19 cellular contexts compared by ENCODE assay signal in genomic region chr19:38744298-38744681, GRCh38. TPM values are rescaled to one million over a fixed set of nuclear protein-coding genes. Genes with fewer than 3 reads are reported as not detected.
A peak's percentile ranks its signal among the peaks of the same experiment; 100 is the strongest.
DNase-seq lines count a peak whose midpoint lies in the region; ATAC-seq and TF ChIP-seq lines count a peak whose summit lies in the region.
"Had no signal": no experiment of that assay in that cellular context is flagged by ENCODE, and none has a peak within 500 bp of the region (broad histone marks: within the 10 kb centered on the region; RNA-seq: fewer than 3 reads in every experiment).

Gene CAPN12 (minus strand): TSS chr19:38744474. CDS start chr19:38744165, 309 bp downstream.

- no peaks in the 10 kb centered on the region for H3K9me3 Mint-ChIP-seq in activated CD8-positive, alpha-beta T cell treated with anti-CD3 and anti-CD28 coated beads, Interleukin-2, amount 10 ng/mL, durations not matched to agents 7 days and 5 days (ENCODE audit: insufficient read depth)
- H3K9me3 Mint-ChIP-seq in activated T-helper 1 cell treated with anti-CD3 and anti-CD28 coated beads, Interleukin-12 subunit alpha, Interleukin-12 subunit beta, Interleukin-2, Interleukin-4 antibody, amounts not matched to agents 30 ng/mL and 10 ng/mL and 1 ng/mL, durations not matched to agents 14 hours and 24 hours and 36 hours = no peaks in the 10 kb centered on the region

- no peaks in the 10 kb centered on the region for H3K27me3 ChIP-seq in foreskin keratinocyte
- H3K27me3 ChIP-seq: cardiac muscle cell, MG63, sigmoid colon had no signal

- POLR2A ChIA-PET in activated CD8-positive, alpha-beta T cell treated with anti-CD3 and anti-CD28 coated beads, Interleukin-2, amount 10 ng/mL, durations not matched to agents 7 days and 5 days (lab: Charles Lee) = no interaction called here

- H3K27ac Mint-ChIP-seq in activated CD8-positive, alpha-beta T cell treated with anti-CD3 and anti-CD28 coated beads, Interleukin-2, amount 10 ng/mL, durations not matched to agents 7 days and 5 days = no peak within 1 kb of the TSS
- H3K27ac Mint-ChIP-seq in activated T-helper 1 cell treated with anti-CD3 and anti-CD28 coated beads, Interleukin-12 subunit alpha, Interleukin-12 subunit beta, Interleukin-2, Interleukin-4 antibody, amounts not matched to agents 30 ng/mL and 10 ng/mL and 1 ng/mL, durations not matched to agents 14 hours and 24 hours and 36 hours = no peak within 1 kb of the TSS

- H3K27ac ChIP-seq in foreskin keratinocyte = no peak within 1 kb of the TSS
- H3K27ac ChIP-seq: cardiac muscle cell, parathyroid adenoma, sigmoid colon had no signal

- H3K4me1 ChIP-seq in foreskin keratinocyte = no peaks in the 10 kb centered on the region
- H3K4me1 ChIP-seq: parathyroid adenoma, sigmoid colon had no signal

- no peak for TF ChIP-seq CTCF in foreskin keratinocyte (conservative IDR thresholded peaks at IDR 0.05)

- no peak for ATAC-seq in activated CD8-positive, alpha-beta T cell treated with anti-CD3 and anti-CD28 coated beads, Interleukin-2, amount 10 ng/mL, durations not matched to agents 7 days and 5 days
- ATAC-seq in HG03045 (IDR thresholded peaks at IDR 0.05; ENCODE audit: unreplicated experiment) = no peak
- ATAC-seq in foreskin keratinocyte = no peak
- ATAC-seq: naive thymus-derived CD4-positive, alpha-beta T cell had no signal

- intact Hi-C loops in activated T-helper 1 cell treated with anti-CD3 and anti-CD28 coated beads, Interleukin-12 subunit alpha, Interleukin-12 subunit beta, Interleukin-2, Interleukin-4 antibody, amounts not matched to agents 30 ng/mL and 10 ng/mL and 1 ng/mL, durations not matched to agents 14 hours and 24 hours and 36 hours (cut with micrococcal nuclease) = no loop called here

- DNase-seq in AG20443 (ENCODE audit: low spot score) (peak; percentile 4), GM19238 (ENCODE audit: insufficient read length, low spot score) (peak; percentile 0), mucosa of gallbladder (ENCODE audit: low spot score) (no peak), foreskin keratinocyte (no peak)
- DNase-seq in activated CD8-positive, alpha-beta T cell treated with anti-CD3 and anti-CD28 coated beads, Interleukin-2, amount 10 ng/mL, durations not matched to agents 7 days and 5 days = no peak
- no peak for DNase-seq in activated T-helper 1 cell treated with anti-CD3 and anti-CD28 coated beads, Interleukin-12 subunit alpha, Interleukin-12 subunit beta, Interleukin-2, Interleukin-4 antibody, amounts not matched to agents 30 ng/mL and 10 ng/mL and 1 ng/mL, durations not matched to agents 14 hours and 24 hours and 36 hours (ENCODE audit: low spot score)
- DNase-seq: activated effector memory CD4-positive, alpha-beta T cell treated with Interleukin-2 at 50 U/mL for 16 hours; amygdala; DND-41; IMR-90; MG63; naive thymus-derived CD4-positive, alpha-beta T cell; NCI-H1436; NCI-H524 had no signal

- no peaks in the 10 kb centered on the region for H3K27me3 Mint-ChIP-seq in activated CD8-positive, alpha-beta T cell treated with anti-CD3 and anti-CD28 coated beads, Interleukin-2, amount 10 ng/mL, durations not matched to agents 7 days and 5 days (ENCODE audit: low read depth)
- peaks cover 2% of the 10 kb centered on the region for H3K27me3 Mint-ChIP-seq in activated T-helper 1 cell treated with anti-CD3 and anti-CD28 coated beads, Interleukin-12 subunit alpha, Interleukin-12 subunit beta, Interleukin-2, Interleukin-4 antibody, amounts not matched to agents 30 ng/mL and 10 ng/mL and 1 ng/mL, durations not matched to agents 14 hours and 24 hours and 36 hours (ENCODE audit: insufficient read depth)

- no peaks in the 10 kb centered on the region for H3K36me3 Mint-ChIP-seq in activated CD8-positive, alpha-beta T cell treated with anti-CD3 and anti-CD28 coated beads, Interleukin-2, amount 10 ng/mL, durations not matched to agents 7 days and 5 days (ENCODE audit: low read depth)
- no peaks in the 10 kb centered on the region for H3K36me3 Mint-ChIP-seq in activated T-helper 1 cell treated with anti-CD3 and anti-CD28 coated beads, Interleukin-12 subunit alpha, Interleukin-12 subunit beta, Interleukin-2, Interleukin-4 antibody, amounts not matched to agents 30 ng/mL and 10 ng/mL and 1 ng/mL, durations not matched to agents 14 hours and 24 hours and 36 hours (ENCODE audit: low read depth)
- H3K36me3 Mint-ChIP-seq: naive thymus-derived CD4-positive, alpha-beta T cell had no signal

- CTCF ChIA-PET in activated CD8-positive, alpha-beta T cell treated with anti-CD3 and anti-CD28 coated beads, Interleukin-2, amount 10 ng/mL, durations not matched to agents 7 days and 5 days (lab: Charles Lee) = interaction anchor here (0.9 kb wide), 1 partner anchor 186 kb away, joined by 3 read pairs; the partner anchor contains the start of genes MRPS12 and SARS2

- H3K4me1 Mint-ChIP-seq in activated CD8-positive, alpha-beta T cell treated with anti-CD3 and anti-CD28 coated beads, Interleukin-2, amount 10 ng/mL, durations not matched to agents 7 days and 5 days (ENCODE audit: low read depth) = peaks cover 12% of the 10 kb centered on the region
- H3K4me1 Mint-ChIP-seq in activated T-helper 1 cell treated with anti-CD3 and anti-CD28 coated beads, Interleukin-12 subunit alpha, Interleukin-12 subunit beta, Interleukin-2, Interleukin-4 antibody, amounts not matched to agents 30 ng/mL and 10 ng/mL and 1 ng/mL, durations not matched to agents 14 hours and 24 hours and 36 hours (ENCODE audit: low read depth) = peaks cover 7% of the 10 kb centered on the region

- no peak within 1 kb of the TSS for H3K4me3 Mint-ChIP-seq in activated CD8-positive, alpha-beta T cell treated with anti-CD3 and anti-CD28 coated beads, Interleukin-2, amount 10 ng/mL, durations not matched to agents 7 days and 5 days
- H3K4me3 Mint-ChIP-seq in activated T-helper 1 cell treated with anti-CD3 and anti-CD28 coated beads, Interleukin-12 subunit alpha, Interleukin-12 subunit beta, Interleukin-2, Interleukin-4 antibody, amounts not matched to agents 30 ng/mL and 10 ng/mL and 1 ng/mL, durations not matched to agents 14 hours and 24 hours and 36 hours = no peak within 1 kb of the TSS
- H3K4me3 Mint-ChIP-seq: naive thymus-derived CD4-positive, alpha-beta T cell had no signal

RNA-seq across cellular contexts. Expression of gene CAPN12, which starts in this region (rescaled TPM):
- 10 to 100 TPM; 12.2 to 16.2 TPM for total RNA-seq in activated CD8-positive, alpha-beta T cell treated with anti-CD3 and anti-CD28 coated beads, Interleukin-2, amount 10 ng/mL, durations not matched to agents 7 days and 5 days
- 206 TPM for total RNA-seq in mucosa of gallbladder
- 1.1 and 2.5 TPM in 2 replicates for total RNA-seq in activated T-helper 1 cell treated with anti-CD3 and anti-CD28 coated beads, Interleukin-12 subunit alpha, Interleukin-12 subunit beta, Interleukin-2, Interleukin-4 antibody, amounts not matched to agents 30 ng/mL and 10 ng/mL and 1 ng/mL, durations not matched to agents 14 hours and 24 hours and 36 hours
- total RNA-seq in foreskin keratinocyte = 0.78 and 1.4 TPM in 2 replicates
- 1.6 and 2.5 TPM in 2 replicates for polyA plus RNA-seq in foreskin keratinocyte
- total RNA-seq: dermis microvascular lymphatic vessel endothelial cell had no signal

Comparison
In these comparisons a context has a peak if more than half of its experiments do, and no peak if none do; other contexts are left out.
1. RNA of gene CAPN12 (total RNA-seq): 206 TPM in mucosa of gallbladder (single experiment); 12.2 to 16.2 TPM in activated CD8-positive, alpha-beta T cell treated with anti-CD3 and anti-CD28 coated beads, Interleukin-2, amount 10 ng/mL, durations not matched to agents 7 days and 5 days, 1.1 to 2.5 TPM in activated T-helper 1 cell treated with anti-CD3 and anti-CD28 coated beads, Interleukin-12 subunit alpha, Interleukin-12 subunit beta, Interleukin-2, Interleukin-4 antibody, amounts not matched to agents 30 ng/mL and 10 ng/mL and 1 ng/mL, durations not matched to agents 14 hours and 24 hours and 36 hours and 0.78 to 1.4 TPM in foreskin keratinocyte; every median in the first group is over 10 times any median in the second.
2. DNase-seq: peak in AG20443 (single experiment) and GM19238 (single experiment); none in activated CD8-positive, alpha-beta T cell treated with anti-CD3 and anti-CD28 coated beads, Interleukin-2, amount 10 ng/mL, durations not matched to agents 7 days and 5 days (single experiment), mucosa of gallbladder (single experiment), activated T-helper 1 cell treated with anti-CD3 and anti-CD28 coated beads, Interleukin-12 subunit alpha, Interleukin-12 subunit beta, Interleukin-2, Interleukin-4 antibody, amounts not matched to agents 30 ng/mL and 10 ng/mL and 1 ng/mL, durations not matched to agents 14 hours and 24 hours and 36 hours (single experiment) and foreskin keratinocyte (0 of 2).